ENCODE assay signal across 1 cellular context in the genomic region with DNA sequence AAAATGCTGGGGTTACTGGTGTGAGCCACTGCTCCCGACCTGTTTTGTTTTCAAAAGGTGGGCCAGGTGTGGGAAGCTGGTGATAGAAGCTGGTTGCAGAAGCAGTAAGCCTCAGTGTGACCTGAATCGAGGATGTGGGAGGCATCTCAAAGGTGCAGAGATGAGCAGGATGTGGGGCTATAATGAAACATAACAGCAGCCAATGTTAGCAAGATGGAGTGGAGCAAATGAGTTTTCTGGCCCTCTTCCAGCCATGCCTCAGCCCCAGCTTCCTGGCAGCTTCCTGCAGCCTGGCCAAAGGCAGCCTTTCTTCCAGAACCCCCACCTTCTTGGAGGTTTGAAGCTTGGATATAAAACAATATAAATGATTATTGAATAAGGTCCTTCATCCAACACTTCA.
TF ChIP-seq lines count a peak whose summit lies in the region.

No MANE protein-coding gene starts in this region.

TF ChIP-seq in SK-N-SH, 30 proteins besides CTCF, POLR2A, EP300 and RAD21 (continued from another document):
- TF ChIP-seq, protein P1, sequence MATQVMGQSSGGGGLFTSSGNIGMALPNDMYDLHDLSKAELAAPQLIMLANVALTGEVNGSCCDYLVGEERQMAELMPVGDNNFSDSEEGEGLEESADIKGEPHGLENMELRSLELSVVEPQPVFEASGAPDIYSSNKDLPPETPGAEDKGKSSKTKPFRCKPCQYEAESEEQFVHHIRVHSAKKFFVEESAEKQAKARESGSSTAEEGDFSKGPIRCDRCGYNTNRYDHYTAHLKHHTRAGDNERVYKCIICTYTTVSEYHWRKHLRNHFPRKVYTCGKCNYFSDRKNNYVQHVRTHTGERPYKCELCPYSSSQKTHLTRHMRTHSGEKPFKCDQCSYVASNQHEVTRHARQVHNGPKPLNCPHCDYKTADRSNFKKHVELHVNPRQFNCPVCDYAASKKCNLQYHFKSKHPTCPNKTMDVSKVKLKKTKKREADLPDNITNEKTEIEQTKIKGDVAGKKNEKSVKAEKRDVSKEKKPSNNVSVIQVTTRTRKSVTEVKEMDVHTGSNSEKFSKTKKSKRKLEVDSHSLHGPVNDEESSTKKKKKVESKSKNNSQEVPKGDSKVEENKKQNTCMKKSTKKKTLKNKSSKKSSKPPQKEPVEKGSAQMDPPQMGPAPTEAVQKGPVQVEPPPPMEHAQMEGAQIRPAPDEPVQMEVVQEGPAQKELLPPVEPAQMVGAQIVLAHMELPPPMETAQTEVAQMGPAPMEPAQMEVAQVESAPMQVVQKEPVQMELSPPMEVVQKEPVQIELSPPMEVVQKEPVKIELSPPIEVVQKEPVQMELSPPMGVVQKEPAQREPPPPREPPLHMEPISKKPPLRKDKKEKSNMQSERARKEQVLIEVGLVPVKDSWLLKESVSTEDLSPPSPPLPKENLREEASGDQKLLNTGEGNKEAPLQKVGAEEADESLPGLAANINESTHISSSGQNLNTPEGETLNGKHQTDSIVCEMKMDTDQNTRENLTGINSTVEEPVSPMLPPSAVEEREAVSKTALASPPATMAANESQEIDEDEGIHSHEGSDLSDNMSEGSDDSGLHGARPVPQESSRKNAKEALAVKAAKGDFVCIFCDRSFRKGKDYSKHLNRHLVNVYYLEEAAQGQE (IDR thresholded peaks at IDR 0.05; ENCODE audit: low read depth, low read length) = no peak
- TF ChIP-seq RFX5 (IDR thresholded peaks at IDR 0.05; ENCODE audit: low read length) (no peak), MEF2A (IDR thresholded peaks at IDR 0.05; ENCODE audit: borderline replicate concordance, low read depth) (no peak), SMC3 (IDR thresholded peaks at IDR 0.05; ENCODE audit: low read depth, low read length) (no peak), POLR2AphosphoS5 (IDR thresholded peaks at IDR 0.05; ENCODE audit: low read depth, low read length) (no peak), USF2 (IDR thresholded peaks at IDR 0.05; ENCODE audit: borderline replicate concordance, low read depth, low read length) (no peak), RCOR1 (IDR thresholded peaks at IDR 0.05; ENCODE audit: low read length) (no peak), TCF12 (IDR thresholded peaks at IDR 0.05) (no peak), JUND (IDR thresholded peaks at IDR 0.05) (no peak), PBX3 (IDR thresholded peaks at IDR 0.05) (no peak), MXI1 (IDR thresholded peaks at IDR 0.05; ENCODE audit: low read depth, low read length) (no peak), TAF1 (IDR thresholded peaks at IDR 0.05; ENCODE audit: borderline replicate concordance, low read depth, low read length) (no peak), NFIC (IDR thresholded peaks at IDR 0.05; ENCODE audit: borderline replicate concordance) (no peak)
- TF ChIP-seq, protein P2, sequence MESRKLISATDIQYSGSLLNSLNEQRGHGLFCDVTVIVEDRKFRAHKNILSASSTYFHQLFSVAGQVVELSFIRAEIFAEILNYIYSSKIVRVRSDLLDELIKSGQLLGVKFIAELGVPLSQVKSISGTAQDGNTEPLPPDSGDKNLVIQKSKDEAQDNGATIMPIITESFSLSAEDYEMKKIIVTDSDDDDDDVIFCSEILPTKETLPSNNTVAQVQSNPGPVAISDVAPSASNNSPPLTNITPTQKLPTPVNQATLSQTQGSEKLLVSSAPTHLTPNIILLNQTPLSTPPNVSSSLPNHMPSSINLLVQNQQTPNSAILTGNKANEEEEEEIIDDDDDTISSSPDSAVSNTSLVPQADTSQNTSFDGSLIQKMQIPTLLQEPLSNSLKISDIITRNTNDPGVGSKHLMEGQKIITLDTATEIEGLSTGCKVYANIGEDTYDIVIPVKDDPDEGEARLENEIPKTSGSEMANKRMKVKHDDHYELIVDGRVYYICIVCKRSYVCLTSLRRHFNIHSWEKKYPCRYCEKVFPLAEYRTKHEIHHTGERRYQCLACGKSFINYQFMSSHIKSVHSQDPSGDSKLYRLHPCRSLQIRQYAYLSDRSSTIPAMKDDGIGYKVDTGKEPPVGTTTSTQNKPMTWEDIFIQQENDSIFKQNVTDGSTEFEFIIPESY (IDR thresholded peaks at IDR 0.05; ENCODE audit: borderline replicate concordance, low read depth) = no peak
